Comparison of ENCODE assay signal across 7 cellular contexts in the genomic region with DNA sequence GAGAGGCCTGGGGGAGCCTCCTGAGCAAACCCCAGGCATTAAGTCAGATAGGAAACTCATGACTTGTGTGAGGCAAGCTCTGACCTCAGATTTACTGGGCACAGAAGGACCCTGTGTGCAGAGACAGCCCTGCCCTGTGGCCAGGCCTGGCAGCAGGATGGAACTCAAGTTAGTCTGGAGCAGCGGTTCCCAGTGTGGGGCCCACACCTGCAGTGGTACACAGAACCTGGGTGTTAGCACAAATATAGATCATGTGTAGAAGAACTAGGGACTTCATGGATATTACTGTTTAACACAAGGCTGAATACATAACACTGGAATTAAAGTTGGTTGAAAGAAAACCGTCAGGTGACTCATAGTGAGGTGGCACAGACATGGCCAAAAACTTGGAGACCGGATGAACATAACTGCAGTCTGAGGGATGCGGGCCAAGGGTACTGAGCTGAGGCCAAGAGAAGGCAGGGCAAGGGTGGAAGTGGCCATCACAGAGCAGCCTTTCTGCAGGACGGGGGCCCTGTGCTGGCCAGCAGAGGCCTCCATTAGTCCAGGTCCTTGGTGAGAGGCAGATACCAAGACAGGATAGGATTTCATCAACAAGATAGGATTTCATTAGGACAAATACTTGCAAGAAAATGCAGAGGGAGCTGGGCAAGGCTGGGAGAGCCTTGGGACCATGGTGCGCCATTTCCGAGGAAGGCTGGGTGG. TPM values are rescaled to one million over a fixed set of nuclear protein-coding genes. Genes with fewer than 3 reads are reported as not detected.
DNase-seq lines count a peak whose midpoint lies in the region; ATAC-seq and TF ChIP-seq lines count a peak whose summit lies in the region.

No MANE protein-coding gene starts in this region.

- no peak for TF ChIP-seq POLR2A in suprapubic skin (IDR thresholded peaks at IDR 0.05)

- H3K4me1 Mint-ChIP-seq in HFFc6 (ENCODE audit: low read depth), result peaks cover 40% of the 10 kb centered on the region

- H3K36me3 Mint-ChIP-seq in HFFc6 (ENCODE audit: low read depth), result peaks cover 16% of the 10 kb centered on the region

- 67 to 89% (median 76%) methylated on average over 7 of the region's 7 CpGs for WGBS in adipose tissue, 3 donors
- whole genome bisulfite sequencing in suprapubic skin, result 30% methylated on average over 5 of the region's 7 CpGs

- ATAC-seq in HG03025 (IDR thresholded peaks at IDR 0.05; ENCODE audit: low FRiP score, unreplicated experiment) (no peak), HG02852 (IDR thresholded peaks at IDR 0.05; ENCODE audit: unreplicated experiment) (no peak)

- TF ChIP-seq EP300 in suprapubic skin (IDR thresholded peaks at IDR 0.05), result no peak

- peak overlapping the region; percentile 94 for H3K27ac Mint-ChIP-seq in HFFc6

- no peaks in the 10 kb centered on the region for H3K27me3 ChIP-seq in suprapubic skin

- peaks cover 21% of the 10 kb centered on the region for H3K4me1 ChIP-seq in suprapubic skin

- H3K27me3 Mint-ChIP-seq in HFFc6 (ENCODE audit: insufficient read depth), result no peaks in the 10 kb centered on the region; the same call in 1 of the 2 replicates

- peak overlapping the region; percentile 61 for H3K4me3 Mint-ChIP-seq in HFFc6

- DNase-seq in HFFc6 (peak; percentile 90), iris pigment epithelial cell (ENCODE audit: low read depth) (peak; percentile 88), suprapubic skin (ENCODE audit: low spot score in 2 of 2) (no peak), HUDEP-2 (lab: John Stamatoyannopoulos, UW; ENCODE audit: unreplicated experiment in 76 of 76) (no peak)

- H3K36me3 ChIP-seq in suprapubic skin, result peaks cover 3% of the 10 kb centered on the region

- no peaks in the 10 kb centered on the region for H3K9me3 Mint-ChIP-seq in HFFc6

- peak overlapping the region; percentile 3 for H3K27ac ChIP-seq in adipose tissue (ENCODE audit: low read depth, low read length)
- H3K27ac ChIP-seq in suprapubic skin, result peak overlapping the region; percentile 2

- TF ChIP-seq CTCF in HFFc6 (IDR thresholded peaks at IDR 0.05) (no peak), suprapubic skin (IDR thresholded peaks at IDR 0.05) (no peak)

- no peaks in the 10 kb centered on the region for H3K9me3 ChIP-seq in suprapubic skin

- H3K4me3 ChIP-seq in suprapubic skin, result no peak overlapping the region

RNA-seq across cellular contexts. Expression of gene IRAK2, which starts 40.9 kb away (rescaled TPM):
- total RNA-seq in HFFc6 (2021; fragmentation: NEBNext Ultra II Directional; extraction: Animal tissue kit (Norgen Biotek cat#: 25700)), result 1 to 10 TPM; 2.6 to 4.4 (median 3.5) TPM
- polyA plus RNA-seq in adipose tissue, result 10 to 100 TPM in 1 of 3 donors, 1 to 10 TPM in 1, under 1 TPM in 1; 0.67 to 10.4 (median 2.6) TPM
- total RNA-seq in suprapubic skin, result 10 to 100 TPM in 1 of 4 donors, 1 to 10 TPM in 3; 3.6 to 13.6 (median 7.4) TPM

RNA-seq across cellular contexts. Expression of gene TATDN2, which starts 42.6 kb away (rescaled TPM):
- total RNA-seq in HFFc6 (2021; fragmentation: NEBNext Ultra II Directional; extraction: Animal tissue kit (Norgen Biotek cat#: 25700)), result 10 to 100 TPM; 29.6 to 33.4 (median 30.7) TPM
- polyA plus RNA-seq in adipose tissue, result 10 to 100 TPM; 12.3 to 18.2 (median 17.5) TPM
- total RNA-seq in suprapubic skin, result 10 to 100 TPM; 22.1 to 33.7 (median 26.3) TPM

Comparison
In these comparisons a context has a peak if more than half of its experiments do, and no peak if none do; other contexts are left out.
1. DNase-seq: peak in HFFc6 (single experiment) and iris pigment epithelial cell (single experiment); none in suprapubic skin (0 of 2) and HUDEP-2 (0 of 76).